8 cellular contexts compared by ENCODE assay signal in genomic region chr2:72993147-72993546, GRCh38.
DNase-seq lines count a peak whose midpoint lies in the region; ATAC-seq, FAIRE-seq and TF ChIP-seq lines count a peak whose summit lies in the region.

No MANE protein-coding gene starts in this region.

- no peaks in the 10 kb centered on the region for H3K36me3 ChIP-seq in hepatocyte (replicated peaks; ENCODE audit: insufficient read depth, low read depth)

- WGBS in hepatocyte (ENCODE audit: low lambda C conversion rate, missing lambda C conversion rate): 31% methylated on average over 2 of the region's 2 CpGs

- TF ChIP-seq CTCF in hepatocyte (IDR thresholded peaks at IDR 0.05; ENCODE audit: poor library complexity): peak; percentile 66

- no peaks in the 10 kb centered on the region for H3K4me1 Mint-ChIP-seq in activated naive CD8-positive, alpha-beta T cell treated with anti-CD3 and anti-CD28 coated beads, Interleukin-2, amount 50 U/mL, for 24 hours

- no peaks in the 10 kb centered on the region for H3K79me2 ChIP-seq in hepatocyte

- FAIRE-seq in GM19239 (lab: Jason Lieb, UNC) (peak; percentile 59), RCC 7860 (lab: Jason Lieb, UNC) (no peak)

- H3K27me3 ChIP-seq in hepatocyte: no peaks in the 10 kb centered on the region

- H3K9me3 ChIP-seq in hepatocyte (ENCODE audit: low read depth): no peaks in the 10 kb centered on the region

- H3K27ac ChIP-seq in hepatocyte: no peak overlapping the region

- no peak overlapping the region for H3K27ac Mint-ChIP-seq in activated naive CD8-positive, alpha-beta T cell treated with anti-CD3 and anti-CD28 coated beads, Interleukin-2, amount 50 U/mL, for 24 hours

- no peak overlapping the region for H3K4me3 ChIP-seq in hepatocyte

- DNase-seq in CMK (ENCODE audit: low read depth) (peak; percentile 47), GM19239 (ENCODE audit: insufficient read length, low spot score) (peak; percentile 65), RKO (ENCODE audit: low spot score) (peak; percentile 13), hepatocyte (ENCODE audit: low spot score) (peak; percentile 61), RCC 7860 (ENCODE audit: low spot score) (no peak)
- peak; percentile 43 for DNase-seq in activated naive CD8-positive, alpha-beta T cell treated with anti-CD3 and anti-CD28 coated beads, Interleukin-2, amount 50 U/mL, for 24 hours
- DNase-seq in stimulated activated CD4-positive, alpha-beta T cell treated with anti-CD3 and anti-CD28 coated beads, Interleukin-12 subunit alpha, Interleukin-12 subunit beta, amount 100 ng/mL, for 48 hours (ENCODE audit: low read depth in 2 of 3, low spot score in 1 of 3): peak in 2 of 3 donors; percentile 14 to 70

- peaks cover 2% of the 10 kb centered on the region for H3K36me3 Mint-ChIP-seq in activated naive CD8-positive, alpha-beta T cell treated with anti-CD3 and anti-CD28 coated beads, Interleukin-2, amount 50 U/mL, for 24 hours (ENCODE audit: low read depth)

- no peaks in the 10 kb centered on the region for H3K9me3 Mint-ChIP-seq in activated naive CD8-positive, alpha-beta T cell treated with anti-CD3 and anti-CD28 coated beads, Interleukin-2, amount 50 U/mL, for 24 hours

- no peaks in the 10 kb centered on the region for H4K20me1 ChIP-seq in hepatocyte (ENCODE audit: insufficient read depth, poor library complexity, severe bottlenecking)

- H3K27me3 Mint-ChIP-seq in activated naive CD8-positive, alpha-beta T cell treated with anti-CD3 and anti-CD28 coated beads, Interleukin-2, amount 50 U/mL, for 24 hours: no peaks in the 10 kb centered on the region

- ATAC-seq in activated naive CD8-positive, alpha-beta T cell treated with anti-CD3 and anti-CD28 coated beads, Interleukin-2, amount 50 U/mL, for 24 hours: no peak
- ATAC-seq in GM21447 (IDR thresholded peaks at IDR 0.05; ENCODE audit: unreplicated experiment): no peak

- no peak overlapping the region for H2AFZ ChIP-seq in hepatocyte

- H3K4me3 Mint-ChIP-seq in activated naive CD8-positive, alpha-beta T cell treated with anti-CD3 and anti-CD28 coated beads, Interleukin-2, amount 50 U/mL, for 24 hours: no peak overlapping the region

- H3K4me2 ChIP-seq in hepatocyte: no peak overlapping the region

- no peaks in the 10 kb centered on the region for H3K9me2 ChIP-seq in hepatocyte (replicated peaks; ENCODE audit: insufficient read depth)

- H3K4me1 ChIP-seq in hepatocyte (ENCODE audit: insufficient read depth): no peaks in the 10 kb centered on the region
